ENCODE assay signal across 9 cellular contexts in genomic region chr21:38277501-38278111, GRCh38. TPM values are rescaled to one million over a fixed set of nuclear protein-coding genes. Genes with fewer than 3 reads are reported as not detected.
DNase-seq lines count a peak whose midpoint lies in the region; TF ChIP-seq lines count a peak whose summit lies in the region.
"Had no signal": no experiment of that assay in that cellular context is flagged by ENCODE, and none has a peak within 500 bp of the region (broad histone marks: within the 10 kb centered on the region; RNA-seq: fewer than 3 reads in every experiment).

No MANE protein-coding gene starts in this region.

- H3K27ac ChIP-seq in breast epithelium, result peak overlapping the region in 1 of 2 donors; percentile 25
- H3K27ac ChIP-seq in coronary artery, result peak overlapping the region in 1 of 2 donors; percentile 39

- H3K27me3 Mint-ChIP-seq in MCF 10A (ENCODE audit: insufficient read depth, unreplicated experiment), result no peaks in the 10 kb centered on the region

- H3K27ac Mint-ChIP-seq in MCF 10A (ENCODE audit: low read depth, unreplicated experiment), result peak overlapping the region; percentile 83

- no peaks in the 10 kb centered on the region for H3K36me3 Mint-ChIP-seq in MCF 10A (ENCODE audit: insufficient read depth, unreplicated experiment)

- TF ChIP-seq POLR2A in breast epithelium (IDR thresholded peaks at IDR 0.05), result no peak

- H3K36me3 ChIP-seq in breast epithelium, result no peaks in the 10 kb centered on the region

- H3K9me3 Mint-ChIP-seq in MCF 10A (ENCODE audit: unreplicated experiment), result no peaks in the 10 kb centered on the region

- BruUV-seq in MCF 10A (replicated peaks; lab: Mats Ljungman, UMichigan), result no TSS peak

- POLR2A ChIA-PET in MCF 10A (lab: Yijun Ruan, JAX), result interaction anchor here (0.6 to 2.5 kb wide), 23 partner anchors 8 to 845 kb away, joined by 3 to 35 read pairs (median 5); no protein-coding TSS in a partner anchor

- TF ChIP-seq CTCF in MCF 10A (IDR thresholded peaks at IDR 0.05; ENCODE audit: unreplicated experiment) (no peak), breast epithelium (IDR thresholded peaks at IDR 0.05) (no peak), foreskin fibroblast (IDR thresholded peaks at IDR 0.05; ENCODE audit: low read depth, low read length) (no peak), coronary artery (IDR thresholded peaks at IDR 0.05) (no peak)

- CTCF ChIA-PET in MCF 10A (lab: Yijun Ruan, JAX), result interaction anchor here (0.6 to 2.0 kb wide), 6 partner anchors 34 to 750 kb away, joined by 3 to 7 read pairs (median 4); no protein-coding TSS in a partner anchor

- H3K4me1 ChIP-seq in breast epithelium, result no peaks in the 10 kb centered on the region

- no peaks in the 10 kb centered on the region for H3K27me3 ChIP-seq in breast epithelium

- peaks cover 51% of the 10 kb centered on the region for H3K4me1 Mint-ChIP-seq in MCF 10A (ENCODE audit: insufficient read depth, unreplicated experiment)

- peak; percentile 97 for DNase-seq in MCF 10A (ENCODE audit: unreplicated experiment)
- no peak for DNase-seq in breast epithelium (ENCODE audit: low spot score in 2 of 2)
- DNase-seq in SW 1271 (lab: John Stamatoyannopoulos, UW), result peak; percentile 28 to 66
- DNase-seq in foreskin fibroblast, result peak; percentile 98 to 99
- DNase-seq in stromal cell of bone marrow (ENCODE audit: low read depth), result peak; percentile 99
- DNase-seq in epidermal melanocyte (ENCODE audit: insufficient read length, low spot score), result no peak
- DNase-seq in HT-29 (ENCODE audit: low spot score), result no peak
- no peak for DNase-seq in coronary artery (ENCODE audit: low spot score)
- DNase-seq: DMS79 had no signal

- H3K9me3 ChIP-seq in breast epithelium, result no peaks in the 10 kb centered on the region

- intact Hi-C loops in MCF 10A (cut with micrococcal nuclease) (loop anchor here (5.0 kb wide), 1 partner anchor 35 kb away; no protein-coding TSS in a partner anchor), breast epithelium (cut with DNase I; ENCODE audit: low total_unique reads) (no loop called here)

- H3K4me3 ChIP-seq in breast epithelium (no peak overlapping the region), foreskin fibroblast (ENCODE audit: low read depth in 1 of 2, low read length in 2 of 2) (no peak overlapping the region), coronary artery (no peak overlapping the region)

- peak overlapping the region; percentile 54 for H3K4me3 Mint-ChIP-seq in MCF 10A (ENCODE audit: unreplicated experiment)

RNA-seq across cellular contexts. Expression of gene KCNJ15, which starts 20.8 kb away (rescaled TPM):
- total RNA-seq in MCF 10A (2022) (2.2 and 2.4 TPM in 2 replicates), breast epithelium (1 to 10 TPM in 1 of 3 donors, under 1 TPM in 2; 0.80 to 6.9 (median 0.98) TPM)
- total RNA-seq in HT-29 (2014; rRNA removed; shearing (Covaris generic)), result not detected in 2 replicates

Comparison
In these comparisons a context has a peak if more than half of its experiments do, and no peak if none do; other contexts are left out.
1. DNase-seq: peak in MCF 10A (single experiment), SW 1271 (2 of 2), foreskin fibroblast (2 of 2) and stromal cell of bone marrow (single experiment); none in breast epithelium (0 of 2), epidermal melanocyte (single experiment), HT-29 (single experiment) and coronary artery (single experiment).